Comparison of ENCODE assay signal across 8 cellular contexts in genomic region chr20:3846740-3847418, GRCh38. TPM values are rescaled to one million over a fixed set of nuclear protein-coding genes. Genes with fewer than 3 reads are reported as not detected.
DNase-seq lines count a peak whose midpoint lies in the region; ATAC-seq and TF ChIP-seq lines count a peak whose summit lies in the region.

Gene MAVS (plus strand): TSS chr20:3846834. CDS start chr20:3854625, 7,791 bp downstream.

- no peaks in the 10 kb centered on the region for H3K9me3 Mint-ChIP-seq in endodermal cell

- peak within 1 kb of the TSS; percentile 87 for H3K27ac Mint-ChIP-seq in endodermal cell

- H3K9me3 ChIP-seq in NT2/D1 (ENCODE audit: insufficient read depth, low read length) (no peaks in the 10 kb centered on the region), endodermal cell (ENCODE audit: control insufficient read depth, low read length) (no peaks in the 10 kb centered on the region), mesodermal cell (ENCODE audit: control insufficient read depth, low read length) (no peaks in the 10 kb centered on the region)

- peaks cover 8% of the 10 kb centered on the region for H3K36me3 Mint-ChIP-seq in endodermal cell (ENCODE audit: low read depth)

- DNase-seq in COLO829 (ENCODE audit: low spot score), result peak; percentile 87
- peak; percentile 85 for DNase-seq in HT-29 (ENCODE audit: low spot score)
- DNase-seq in NT2/D1 (ENCODE audit: low read depth, low spot score), result peak; percentile 80
- peak; percentile 59 for DNase-seq in activated CD8-positive, alpha-beta memory T cell treated with anti-CD3 and anti-CD28 coated beads, Interleukin-2, amount 50 U/mL, for 24 hours (ENCODE audit: extremely low read depth)
- DNase-seq in endodermal cell, result peak; percentile 96
- peak; percentile 68 for DNase-seq in stimulated activated CD8-positive, alpha-beta memory T cell treated with anti-CD3 and anti-CD28 coated beads, Interleukin-15, amount 100 ng/mL, for 24 hours (ENCODE audit: low read depth)

- H3K4me3 Mint-ChIP-seq in endodermal cell, result peak within 1 kb of the TSS; percentile 81

- H3K9ac ChIP-seq in NT2/D1 (ENCODE audit: insufficient read length, low read depth), result peak within 1 kb of the TSS; percentile 87
- peak within 1 kb of the TSS; percentile 77 for H3K9ac ChIP-seq in endodermal cell (ENCODE audit: extremely low read depth, low read length, poor library complexity, severe bottlenecking)

- WGBS in endodermal cell (ENCODE audit: insufficient coverage in 1 of 2, insufficient read length in 1 of 2), 2 experiments, result 0 to 1% methylated on average over 16 to 72 of the region's 72 CpGs
- 0 to 2% methylated on average over 62 of the region's 72 CpGs for WGBS in mesodermal cell (ENCODE audit: insufficient coverage in 2 of 2), 2 experiments

- ATAC-seq in GM19468 (IDR thresholded peaks at IDR 0.05; ENCODE audit: extremely low read depth, unreplicated experiment), result peak; percentile 64

- H3K36me3 ChIP-seq in NT2/D1 (ENCODE audit: insufficient read depth, insufficient read length, low read length) (peaks cover 9% of the 10 kb centered on the region), endodermal cell (ENCODE audit: control insufficient read depth, insufficient read depth, low read length) (no peaks in the 10 kb centered on the region), mesodermal cell (ENCODE audit: control insufficient read depth, insufficient read depth, low read length) (peaks cover 13% of the 10 kb centered on the region)

- no peaks in the 10 kb centered on the region for H3K27me3 Mint-ChIP-seq in endodermal cell (ENCODE audit: insufficient read depth)

- H3K27me3 ChIP-seq in NT2/D1 (ENCODE audit: insufficient read depth, insufficient read length), result no peaks in the 10 kb centered on the region
- no peaks in the 10 kb centered on the region for H3K27me3 ChIP-seq in endodermal cell (ENCODE audit: control insufficient read depth, insufficient read depth, low read length, poor library complexity, severe bottlenecking)

- H3K4me3 ChIP-seq in NT2/D1 (ENCODE audit: insufficient read length, low read depth) (peak within 1 kb of the TSS; percentile 78), endodermal cell (ENCODE audit: low read length) (peak within 1 kb of the TSS; percentile 95), mesodermal cell (ENCODE audit: extremely low read depth, insufficient read depth, low read length, poor library complexity, severe bottlenecking) (peak within 1 kb of the TSS; percentile 86)

- H3K27ac ChIP-seq in endodermal cell (ENCODE audit: low read depth, low read length) (peak within 1 kb of the TSS; percentile 21), mesodermal cell (ENCODE audit: low read depth, low read length, severe bottlenecking) (peak within 1 kb of the TSS; percentile 69)

- H3K4me1 ChIP-seq in NT2/D1 (ENCODE audit: insufficient read depth, insufficient read length) (peaks cover 3% of the 10 kb centered on the region), endodermal cell (ENCODE audit: control insufficient read depth, insufficient read depth, low read length) (peaks cover 7% of the 10 kb centered on the region), mesodermal cell (ENCODE audit: control insufficient read depth, insufficient read depth, low read length, poor library complexity, severe bottlenecking) (peaks cover 10% of the 10 kb centered on the region)

- TF ChIP-seq CTCF in endodermal cell (conservative IDR thresholded peaks at IDR 0.05), result peak; percentile 35

- H3K4me1 Mint-ChIP-seq in endodermal cell, result peaks cover 12% of the 10 kb centered on the region

RNA-seq across cellular contexts. Expression of gene MAVS, which starts in this region (rescaled TPM):
- 23.8 and 27.3 TPM in 2 replicates for total RNA-seq in HT-29 (2014; rRNA removed; shearing (Covaris generic))
- total RNA-seq in endodermal cell, result 10 to 100 TPM; 43.1 to 43.2 TPM
- polyA plus RNA-seq in endodermal cell (2013, experiment 1 of 2), result 17.0 TPM
- polyA plus RNA-seq in endodermal cell (2013, experiment 2 of 2), result 16.9 TPM
- 20.4 TPM for polyA plus RNA-seq in mesodermal cell (2013, experiment 1 of 2)
- polyA plus RNA-seq in mesodermal cell (2013, experiment 2 of 2), result 18.0 TPM

Comparison
In these comparisons a context has a peak if more than half of its experiments do, and no peak if none do; other contexts are left out.
1. Peak in every context shown above with its lines: DNase-seq, ATAC-seq, H3K4me3 ChIP-seq and H3K27ac ChIP-seq.